Comparison of ENCODE assay signal across 11 cellular contexts in the genomic region with DNA sequence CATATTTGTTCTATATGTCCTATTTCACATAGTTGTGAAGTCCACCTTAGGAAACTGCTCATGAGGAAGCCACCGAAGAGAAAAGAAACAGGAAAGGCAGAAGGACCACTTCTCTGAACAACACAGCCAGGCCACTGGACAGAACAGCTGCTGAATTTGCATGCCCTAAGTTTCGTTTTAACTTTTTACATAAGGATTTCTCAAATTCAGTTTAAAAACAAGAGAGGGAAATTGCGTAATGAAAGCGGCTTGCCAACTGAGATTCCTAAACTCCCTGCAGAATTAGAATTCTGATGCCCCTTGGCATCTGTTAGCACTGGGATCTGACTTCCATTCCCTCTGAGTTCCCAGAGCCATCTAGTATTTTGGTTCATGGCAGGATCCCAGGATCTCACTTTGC. TPM values are rescaled to one million over a fixed set of nuclear protein-coding genes. Genes with fewer than 3 reads are reported as not detected.
DNase-seq lines count a peak whose midpoint lies in the region; ATAC-seq and TF ChIP-seq lines count a peak whose summit lies in the region.
"Had no signal": no experiment of that assay in that cellular context is flagged by ENCODE, and none has a peak within 500 bp of the region (broad histone marks: within the 10 kb centered on the region; RNA-seq: fewer than 3 reads in every experiment).

No MANE protein-coding gene starts in this region.

- no peaks in the 10 kb centered on the region for H3K79me2 ChIP-seq in MM.1S (ENCODE audit: low read length)

- ATAC-seq in lung (ENCODE audit: insufficient read depth, low FRiP score) = peak; percentile 58
- peak; percentile 60 for ATAC-seq in upper lobe of right lung
- no peak for ATAC-seq in activated naive CD4-positive, alpha-beta T cell treated with anti-CD3 and anti-CD28 coated beads, Interleukin-2, amount 50 U/mL, for 72 hours

- DNase-seq in MM.1S (peak; percentile 55), dermis microvascular lymphatic vessel endothelial cell (ENCODE audit: low read depth in 2 of 2) (peak; percentile 25 to 31), lung (ENCODE audit: low spot score) (no peak), upper lobe of right lung (no peak), NCI-H1436 treated with DMSO at 0.1 percent for 48 hours (lab: John Stamatoyannopoulos, UW) (no peak), NCI-H146 treated with DMSO at 0.1 percent for 48 hours (lab: John Stamatoyannopoulos, UW; ENCODE audit: unreplicated experiment) (no peak)
- no peak for DNase-seq in activated naive CD4-positive, alpha-beta T cell treated with anti-CD3 and anti-CD28 coated beads, Interleukin-2, amount 50 U/mL, for 72 hours (ENCODE audit: low spot score in 2 of 2)
- DNase-seq: NCI-H146, WERI-Rb-1 had no signal

- intact Hi-C loops in upper lobe of right lung (cut with DNase I) = no loop called here

- H3K9ac ChIP-seq in MM.1S (ENCODE audit: low read length) = no peak overlapping the region

- no peaks in the 10 kb centered on the region for H3F3A ChIP-seq in MM.1S (ENCODE audit: insufficient read depth, low read length)

- H4K20me1 ChIP-seq in MM.1S (ENCODE audit: insufficient read depth, low read length) = no peaks in the 10 kb centered on the region

- 8 to 18% methylated on average over 4 of the region's 4 CpGs for WGBS in lung, 2 donors

- peak overlapping the region; percentile 55 for H3K4me2 ChIP-seq in MM.1S (ENCODE audit: low read depth, low read length)

- H3K27ac Mint-ChIP-seq in activated naive CD4-positive, alpha-beta T cell treated with anti-CD3 and anti-CD28 coated beads, Interleukin-2, amount 50 U/mL, for 72 hours = no peak overlapping the region

- no peaks in the 10 kb centered on the region for H3K36me3 ChIP-seq in MM.1S (replicated peaks; ENCODE audit: insufficient read depth, low read length)
- H3K36me3 ChIP-seq in lung (ENCODE audit: control insufficient read depth in 2 of 2, insufficient read depth in 2 of 2, low read length in 2 of 2) = no peaks in the 10 kb centered on the region
- H3K36me3 ChIP-seq in upper lobe of right lung = no peaks in the 10 kb centered on the region
- H3K36me3 ChIP-seq: WERI-Rb-1 had no signal

- TF ChIP-seq CTCF in MM.1S (IDR thresholded peaks at IDR 0.05; ENCODE audit: low read length) = no peak
- no peak for TF ChIP-seq CTCF in lung (IDR thresholded peaks at IDR 0.05; ENCODE audit: control extremely low read depth, extremely low read depth)
- TF ChIP-seq CTCF in upper lobe of right lung (IDR thresholded peaks at IDR 0.05) = no peak

- peak overlapping the region; percentile 33; the same call in 1 of the 2 replicates for H2AFZ ChIP-seq in MM.1S (ENCODE audit: low read length)

- H3K27ac ChIP-seq in MM.1S (ENCODE audit: low read length) = no peak overlapping the region; the same call in 1 of the 2 replicates
- peak overlapping the region; percentile 63 to 73 for H3K27ac ChIP-seq in lung (ENCODE audit: low read depth in 1 of 2, low read length in 1 of 2)
- H3K27ac ChIP-seq in upper lobe of right lung = peak overlapping the region; percentile 64
- H3K27ac ChIP-seq: RWPE1, WERI-Rb-1 had no signal

- no peaks in the 10 kb centered on the region for H3K27me3 ChIP-seq in MM.1S (replicated peaks; ENCODE audit: insufficient read depth, low read length)
- H3K27me3 ChIP-seq in lung (ENCODE audit: control insufficient read depth, insufficient read depth) = no peaks in the 10 kb centered on the region
- no peaks in the 10 kb centered on the region for H3K27me3 ChIP-seq in upper lobe of right lung

- no peaks in the 10 kb centered on the region for H3K36me3 Mint-ChIP-seq in activated naive CD4-positive, alpha-beta T cell treated with anti-CD3 and anti-CD28 coated beads, Interleukin-2, amount 50 U/mL, for 72 hours

- no peaks in the 10 kb centered on the region for H3K9me3 ChIP-seq in MM.1S (replicated peaks; ENCODE audit: insufficient read depth, low read length)
- no peaks in the 10 kb centered on the region for H3K9me3 ChIP-seq in lung (ENCODE audit: control insufficient read depth in 2 of 2, insufficient read depth in 1 of 2, low read length in 1 of 2)
- no peaks in the 10 kb centered on the region for H3K9me3 ChIP-seq in upper lobe of right lung

- H3K4me3 ChIP-seq in MM.1S (ENCODE audit: low read length) (peak overlapping the region; percentile 20; the same call in 1 of the 2 replicates), lung (no peak overlapping the region), upper lobe of right lung (no peak overlapping the region)

- H3K4me1 ChIP-seq in MM.1S (ENCODE audit: low read length) = peaks cover 12% of the 10 kb centered on the region
- H3K4me1 ChIP-seq in lung (ENCODE audit: control insufficient read depth in 2 of 2, insufficient read depth in 2 of 2, low read length in 2 of 2) = peaks cover 0 to 10% of the 10 kb centered on the region in 2 donors
- H3K4me1 ChIP-seq in upper lobe of right lung = peaks cover 12% of the 10 kb centered on the region

- H3K9me2 ChIP-seq in MM.1S (replicated peaks; ENCODE audit: insufficient read depth, low read length) = no peaks in the 10 kb centered on the region

- H3K9me3 Mint-ChIP-seq in activated naive CD4-positive, alpha-beta T cell treated with anti-CD3 and anti-CD28 coated beads, Interleukin-2, amount 50 U/mL, for 72 hours = peaks cover 0 to 4% of the 10 kb centered on the region in 2 donors
- H3K9me3 Mint-ChIP-seq: neural crest cell had no signal

RNA-seq across cellular contexts. Expression of a gene that starts 5.0 kb away (rescaled TPM):
- total RNA-seq in dermis microvascular lymphatic vessel endothelial cell (0.13 TPM in 2 replicates), lung (under 1 TPM; 0.26 to 0.95 TPM), upper lobe of right lung (1.5 TPM)
- 1 to 10 TPM in 1 of 2 donors, under 1 TPM in 1; 0.49 to 7.6 TPM for polyA plus RNA-seq in lung
- total RNA-seq in activated naive CD4-positive, alpha-beta T cell treated with anti-CD3 and anti-CD28 coated beads, Interleukin-2, amount 50 U/mL, for 72 hours = not detected
- total RNA-seq: neural crest cell had no signal

RNA-seq across cellular contexts. Expression of a gene that starts 28.7 kb away (rescaled TPM):
- total RNA-seq in dermis microvascular lymphatic vessel endothelial cell (not detected in 2 replicates), lung (under 1 TPM; 0.18 to 0.80 TPM), upper lobe of right lung (0.98 TPM)
- 1 to 10 TPM in 1 of 2 donors, under 1 TPM in 1; 0.39 to 3.6 TPM for polyA plus RNA-seq in lung
- not detected for total RNA-seq in activated naive CD4-positive, alpha-beta T cell treated with anti-CD3 and anti-CD28 coated beads, Interleukin-2, amount 50 U/mL, for 72 hours
- total RNA-seq: neural crest cell had no signal

RNA-seq across cellular contexts. Expression of a gene that starts 42.0 kb away (rescaled TPM):
- total RNA-seq in dermis microvascular lymphatic vessel endothelial cell = not detected in 2 replicates
- total RNA-seq in lung = 1 to 10 TPM; 4.4 to 4.6 TPM
- 1 to 10 TPM; 2.5 to 3.7 TPM for polyA plus RNA-seq in lung
- 10.2 TPM for total RNA-seq in upper lobe of right lung
- total RNA-seq in activated naive CD4-positive, alpha-beta T cell treated with anti-CD3 and anti-CD28 coated beads, Interleukin-2, amount 50 U/mL, for 72 hours = not detected
- total RNA-seq: neural crest cell had no signal

RNA-seq across cellular contexts. Expression of a gene that starts 44.3 kb away (rescaled TPM):
- total RNA-seq in dermis microvascular lymphatic vessel endothelial cell (0.13 and 0.25 TPM in 2 replicates), lung (1 to 10 TPM in 1 of 2 donors, not detected in 1; 1.0 TPM), upper lobe of right lung (not detected)
- 10 to 100 TPM in 1 of 2 donors, 1 to 10 TPM in 1; 1.0 to 44.9 TPM for polyA plus RNA-seq in lung
- total RNA-seq in activated naive CD4-positive, alpha-beta T cell treated with anti-CD3 and anti-CD28 coated beads, Interleukin-2, amount 50 U/mL, for 72 hours = not detected
- total RNA-seq: neural crest cell had no signal

RNA-seq across cellular contexts. Expression of a gene that starts 48.8 kb away (rescaled TPM):
- total RNA-seq in dermis microvascular lymphatic vessel endothelial cell (not detected in 2 replicates), lung (not detected), upper lobe of right lung (not detected)
- under 1 TPM in 1 of 2 donors, not detected in 1; 0.44 TPM for polyA plus RNA-seq in lung
- not detected for total RNA-seq in activated naive CD4-positive, alpha-beta T cell treated with anti-CD3 and anti-CD28 coated beads, Interleukin-2, amount 50 U/mL, for 72 hours
- total RNA-seq: neural crest cell had no signal

Comparison
In these comparisons a context has a peak if more than half of its experiments do, and no peak if none do; other contexts are left out.
1. DNase-seq: peak in MM.1S (single experiment) and dermis microvascular lymphatic vessel endothelial cell (2 of 2); none in lung (single experiment), upper lobe of right lung (single experiment), activated naive CD4-positive, alpha-beta T cell treated with anti-CD3 and anti-CD28 coated beads, Interleukin-2, amount 50 U/mL, for 72 hours (0 of 2), NCI-H1436 treated with DMSO at 0.1 percent for 48 hours (single experiment) and NCI-H146 treated with DMSO at 0.1 percent for 48 hours (single experiment).
2. ATAC-seq: peak in lung (single experiment) and upper lobe of right lung (single experiment); none in activated naive CD4-positive, alpha-beta T cell treated with anti-CD3 and anti-CD28 coated beads, Interleukin-2, amount 50 U/mL, for 72 hours (0 of 2).